Comparison of ENCODE assay signal across 31 cellular contexts in genomic region chr20:50598074-50598473, GRCh38.
"Had no signal": no experiment of that assay in that cellular context is flagged by ENCODE, and none has a peak within 500 bp of the region (broad histone marks: within the 10 kb centered on the region; RNA-seq: fewer than 3 reads in every experiment).

No MANE protein-coding gene starts in this region.

- H3K4me1 Mint-ChIP-seq: activated CD4-positive, alpha-beta memory T cell treated with anti-CD3 and anti-CD28 coated beads, Interleukin-2, amount 10 ng/mL, durations not matched to agents 7 days and 5 days; activated naive CD4-positive, alpha-beta T cell treated with anti-CD3 and anti-CD28 coated beads, Interleukin-2, amount 50 U/mL, for 24 hours; activated naive CD8-positive, alpha-beta T cell treated with anti-CD3 and anti-CD28 coated beads, Interleukin-2, amount 50 U/mL, for 24 hours had no signal

- H3K9me3 Mint-ChIP-seq: activated B cell treated with CpG ODN at 0.5 μM for 24 hours; activated CD4-positive, alpha-beta memory T cell treated with anti-CD3 and anti-CD28 coated beads, Interleukin-2, amount 10 ng/mL, durations not matched to agents 7 days and 5 days; activated naive CD4-positive, alpha-beta T cell treated with anti-CD3 and anti-CD28 coated beads for 36 hours; activated naive CD4-positive, alpha-beta T cell treated with anti-CD3 and anti-CD28 coated beads, Interleukin-2, amount 50 U/mL, for 24 hours; activated naive CD8-positive, alpha-beta T cell treated with anti-CD3 and anti-CD28 coated beads for 36 hours; activated naive CD8-positive, alpha-beta T cell treated with anti-CD3 and anti-CD28 coated beads, Interleukin-2, amount 50 U/mL, for 24 hours; activated T-cell treated with anti-CD3 and anti-CD28 coated beads, Interleukin-2, amount 50 U/mL, for 4 hours; activated T-helper 1 cell treated with anti-CD3 and anti-CD28 coated beads, Interleukin-12 subunit alpha, Interleukin-12 subunit beta, Interleukin-2, Interleukin-4 antibody, amounts not matched to agents 30 ng/mL and 10 ng/mL and 1 ng/mL, durations not matched to agents 14 hours and 24 hours and 36 hours; activated T-helper 2 cell treated with anti-CD3 and anti-CD28 coated beads, Interferon-gamma antibody, Interleukin-2, Interleukin-4, amounts not matched to agents 10 μg/mL and 5 μg/mL and 100 μg/mL, durations not matched to agents 14 hours and 24 hours and 36 hours; T-helper 2 cell treated with Interferon-gamma antibody and Interleukin-4, amounts not matched to agents 5 μg/mL and 100 μg/mL, for 36 hours had no signal

- H3K27ac ChIP-seq: adrenal gland, body of pancreas, colonic mucosa, WERI-Rb-1 had no signal

- H3K36me3 ChIP-seq: adrenal gland, colonic mucosa, WERI-Rb-1 had no signal

- H3K9me3 ChIP-seq: adrenal gland, body of pancreas, colonic mucosa had no signal

- H3K36me3 Mint-ChIP-seq: activated naive CD4-positive, alpha-beta T cell treated with anti-CD3 and anti-CD28 coated beads, Interleukin-2, amount 50 U/mL, for 24 hours; activated naive CD8-positive, alpha-beta T cell treated with anti-CD3 and anti-CD28 coated beads for 36 hours had no signal

- H3K27ac Mint-ChIP-seq: activated B cell treated with CpG ODN at 0.5 μM for 24 hours; activated CD4-positive, alpha-beta memory T cell treated with anti-CD3 and anti-CD28 coated beads, Interleukin-2, amount 10 ng/mL, durations not matched to agents 7 days and 5 days; activated naive CD4-positive, alpha-beta T cell treated with anti-CD3 and anti-CD28 coated beads for 36 hours; activated naive CD4-positive, alpha-beta T cell treated with anti-CD3 and anti-CD28 coated beads, Interleukin-2, amount 50 U/mL, for 24 hours; activated naive CD8-positive, alpha-beta T cell treated with anti-CD3 and anti-CD28 coated beads for 36 hours; activated naive CD8-positive, alpha-beta T cell treated with anti-CD3 and anti-CD28 coated beads, Interleukin-2, amount 50 U/mL, for 24 hours; activated T-helper 1 cell treated with anti-CD3 and anti-CD28 coated beads, Interleukin-12 subunit alpha, Interleukin-12 subunit beta, Interleukin-2, Interleukin-4 antibody, amounts not matched to agents 30 ng/mL and 10 ng/mL and 1 ng/mL, durations not matched to agents 14 hours and 24 hours and 36 hours; activated T-helper 2 cell treated with anti-CD3 and anti-CD28 coated beads, Interferon-gamma antibody, Interleukin-2, Interleukin-4, amounts not matched to agents 10 μg/mL and 5 μg/mL and 100 μg/mL, durations not matched to agents 14 hours and 24 hours and 36 hours; endodermal cell; T-helper 17 cell; T-helper 2 cell treated with Interferon-gamma antibody and Interleukin-4, amounts not matched to agents 5 μg/mL and 100 μg/mL, for 36 hours had no signal

- H3K27me3 Mint-ChIP-seq: activated naive CD4-positive, alpha-beta T cell treated with anti-CD3 and anti-CD28 coated beads, Interleukin-2, amount 50 U/mL, for 24 hours; activated naive CD8-positive, alpha-beta T cell treated with anti-CD3 and anti-CD28 coated beads for 36 hours had no signal

- H3K4me3 Mint-ChIP-seq: activated B cell treated with CpG ODN at 0.5 μM for 24 hours; activated CD4-positive, alpha-beta memory T cell treated with anti-CD3 and anti-CD28 coated beads, Interleukin-2, amount 10 ng/mL, durations not matched to agents 7 days and 5 days; activated naive CD4-positive, alpha-beta T cell treated with anti-CD3 and anti-CD28 coated beads for 36 hours; activated naive CD4-positive, alpha-beta T cell treated with anti-CD3 and anti-CD28 coated beads, Interleukin-2, amount 50 U/mL, for 24 hours; activated naive CD8-positive, alpha-beta T cell treated with anti-CD3 and anti-CD28 coated beads for 36 hours; activated naive CD8-positive, alpha-beta T cell treated with anti-CD3 and anti-CD28 coated beads, Interleukin-2, amount 50 U/mL, for 24 hours; activated T-cell treated with anti-CD3 and anti-CD28 coated beads, Interleukin-2, amount 50 U/mL, for 4 hours; activated T-helper 1 cell treated with anti-CD3 and anti-CD28 coated beads, Interleukin-12 subunit alpha, Interleukin-12 subunit beta, Interleukin-2, Interleukin-4 antibody, amounts not matched to agents 30 ng/mL and 10 ng/mL and 1 ng/mL, durations not matched to agents 14 hours and 24 hours and 36 hours; endodermal cell; T-helper 17 cell; T-helper 2 cell treated with Interferon-gamma antibody and Interleukin-4, amounts not matched to agents 5 μg/mL and 100 μg/mL, for 36 hours had no signal

- H3K27me3 ChIP-seq: adrenal gland, colonic mucosa had no signal

- ATAC-seq: activated CD4-positive, CD25-positive, alpha-beta regulatory T cell treated with anti-CD3 and anti-CD28 coated beads, Interleukin-2, amount 50 U/mL, for 24 hours; activated naive CD8-positive, alpha-beta T cell treated with anti-CD3 and anti-CD28 coated beads, Interleukin-2, amount 50 U/mL, for 24 hours; activated T-cell treated with anti-CD3 and anti-CD28 coated beads, Interleukin-2, amount 50 U/mL, for 4 hours; body of pancreas; esophagus mucosa; T-helper 17 cell had no signal

- H3K4me3 ChIP-seq: adrenal gland, body of pancreas, colonic mucosa had no signal

- DNase-seq: activated B cell treated with CpG ODN at 0.5 μM for 24 hours; activated CD4-positive, alpha-beta memory T cell treated with anti-CD3 and anti-CD28 coated beads, Interleukin-2, amount 10 ng/mL, durations not matched to agents 7 days and 5 days; activated CD4-positive, alpha-beta T cell treated with anti-CD3 and anti-CD28 coated beads for 48 hours; activated CD8-positive, alpha-beta memory T cell treated with anti-CD3 and anti-CD28 coated beads, Interleukin-2, amount 50 U/mL, for 48 hours; activated effector memory CD4-positive, alpha-beta T cell treated with anti-CD3 and anti-CD28 coated beads, Interleukin-2, amount 50 U/mL, for 16 hours; activated naive CD4-positive, alpha-beta T cell treated with anti-CD3 and anti-CD28 coated beads for 36 hours; activated naive CD8-positive, alpha-beta T cell treated with anti-CD3 and anti-CD28 coated beads for 36 hours; activated naive CD8-positive, alpha-beta T cell treated with anti-CD3 and anti-CD28 coated beads, Interleukin-2, amount 50 U/mL, for 24 hours; activated T-cell treated with anti-CD3 and anti-CD28 coated beads for 4 hours; activated T-cell treated with anti-CD3 and anti-CD28 coated beads, Interleukin-2, amount 50 U/mL, for 4 hours; adrenal gland; amygdala; aorta; body of pancreas; central memory CD4-positive, alpha-beta T cell; cerebellar nuclear complex; colonic mucosa; effector CD8-positive, alpha-beta T cell; endodermal cell; foreskin fibroblast; head of caudate nucleus; T-helper 1 cell; T-helper 17 cell; T1000; WERI-Rb-1 had no signal
